8 cellular contexts compared by ENCODE assay signal in the genomic region with DNA sequence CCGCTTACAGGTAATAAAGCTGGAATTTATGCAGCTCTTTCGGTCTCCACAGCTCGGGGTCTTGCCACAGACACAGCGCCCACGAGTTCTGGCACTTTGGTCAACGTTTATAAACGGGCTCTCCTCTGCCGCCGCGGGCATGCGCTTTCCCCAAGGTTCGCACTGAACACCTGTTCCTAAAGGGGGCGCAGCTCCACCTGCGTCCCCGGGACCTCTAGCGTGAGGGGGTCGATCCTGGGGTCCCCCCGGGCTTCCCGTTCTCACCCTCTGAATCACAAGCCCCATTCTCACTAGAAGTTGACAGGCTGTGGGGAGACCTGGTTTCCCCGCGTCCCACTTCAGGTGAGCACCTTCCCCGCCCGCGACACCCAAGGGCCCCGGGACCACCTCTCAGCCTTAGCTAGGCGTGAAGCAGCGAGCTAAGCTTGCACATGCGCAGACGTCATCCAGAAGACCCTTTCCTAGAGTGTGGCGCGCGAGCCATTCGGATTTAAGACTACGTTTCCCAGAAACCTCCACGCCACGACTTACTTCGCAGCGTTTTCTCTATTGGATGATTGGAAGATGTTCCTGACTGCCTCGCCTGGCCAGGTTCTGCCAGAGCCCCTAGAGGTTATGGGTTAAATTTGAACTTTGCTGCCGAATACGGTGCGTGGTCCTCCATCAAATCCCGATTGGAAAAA. TPM values are rescaled to one million over a fixed set of nuclear protein-coding genes. Genes with fewer than 3 reads are reported as not detected.
A peak's percentile ranks its signal among the peaks of the same experiment; 100 is the strongest.
DNase-seq lines count a peak whose midpoint lies in the region; ATAC-seq and TF ChIP-seq lines count a peak whose summit lies in the region.

No MANE protein-coding gene starts in this region.

- peak; percentile 8 for ATAC-seq in CD4-positive, alpha-beta T cell (ENCODE audit: poor library complexity)
- ATAC-seq in GM19324 (IDR thresholded peaks at IDR 0.05; ENCODE audit: low FRiP score, unreplicated experiment) (peak; percentile 49), HG03439 (IDR thresholded peaks at IDR 0.05; ENCODE audit: unreplicated experiment) (peak; percentile 35), thoracic aorta (ENCODE audit: insufficient number of reproducible peaks, low FRiP score, low read depth) (no peak)

- H3K36me3 ChIP-seq in fibroblast of lung (ENCODE audit: control insufficient read depth, insufficient read depth, low read length) (no peaks in the 10 kb centered on the region), muscle layer of colon (ENCODE audit: insufficient read depth, low read length) (no peaks in the 10 kb centered on the region), thoracic aorta (no peaks in the 10 kb centered on the region)

- no peaks in the 10 kb centered on the region for H3K79me2 ChIP-seq in fibroblast of lung (ENCODE audit: control insufficient read depth, insufficient read depth, low read length)

- peak overlapping the region; percentile 64 for H3K27ac Mint-ChIP-seq in CD4-positive, alpha-beta T cell

- H3K4me3 ChIP-seq in fibroblast of lung (replicated peaks in 1 of 4; ENCODE audit: control extremely low read depth in 1 of 4, insufficient read depth in 1 of 4, low read depth in 3 of 4, low read length in 4 of 4) = peak overlapping the region; percentile 9 to 78 (median 38)
- H3K4me3 ChIP-seq in muscle layer of colon (ENCODE audit: low read depth in 1 of 2, low read length in 2 of 2) = peak overlapping the region; percentile 25 to 32
- H3K4me3 ChIP-seq in thoracic aorta = peak overlapping the region; percentile 68

- H3K27me3 Mint-ChIP-seq in CD4-positive, alpha-beta T cell = peaks cover 74% of the 10 kb centered on the region

- no peaks in the 10 kb centered on the region for H3K36me3 Mint-ChIP-seq in CD4-positive, alpha-beta T cell (ENCODE audit: low read depth)

- peak overlapping the region; percentile 75 for H3K4me2 ChIP-seq in fibroblast of lung (ENCODE audit: extremely low read depth, insufficient read depth, low read length)

- H4K20me1 ChIP-seq in fibroblast of lung (ENCODE audit: control insufficient read depth, extremely low read depth, insufficient read depth, low read length) = no peaks in the 10 kb centered on the region

- TF ChIP-seq CTCF in CD4-positive, alpha-beta T cell (IDR thresholded peaks at IDR 0.05) = no peak
- TF ChIP-seq CTCF in fibroblast of lung (conservative IDR thresholded peaks at IDR 0.05 in 1 of 2, IDR thresholded peaks at IDR 0.05 in 1 of 2; ENCODE audit: low read depth in 1 of 2, low read length in 2 of 2) (peak in 1 of 2 donors; percentile 35), thoracic aorta (IDR thresholded peaks at IDR 0.05) (no peak)

- peaks cover 3% of the 10 kb centered on the region for H3K9me3 ChIP-seq in CD4-positive, alpha-beta T cell (ENCODE audit: control insufficient read depth, low read length)
- H3K9me3 ChIP-seq in fibroblast of lung (ENCODE audit: control insufficient read depth, insufficient read depth, low read depth, low read length) (no peaks in the 10 kb centered on the region), muscle layer of colon (ENCODE audit: low read length) (no peaks in the 10 kb centered on the region), thoracic aorta (no peaks in the 10 kb centered on the region)

- H3K27ac ChIP-seq in CD4-positive, alpha-beta T cell (ENCODE audit: low read depth, low read length) = peak overlapping the region; percentile 13
- no peak overlapping the region for H3K27ac ChIP-seq in fibroblast of lung (ENCODE audit: insufficient read depth, low read length)
- no peak overlapping the region for H3K27ac ChIP-seq in muscle layer of colon (ENCODE audit: low read depth, low read length)
- H3K27ac ChIP-seq in thoracic aorta = no peak overlapping the region

- no peak overlapping the region for H3K9ac ChIP-seq in fibroblast of lung (ENCODE audit: insufficient read depth, low read length)
- H3K9ac ChIP-seq in muscle layer of colon (ENCODE audit: low read length) = no peak overlapping the region

- POLR2A ChIA-PET in CD4-positive, alpha-beta T cell (lab: Charles Lee) = interaction anchor here (1.0 to 1.1 kb wide), 2 partner anchors 24 to 758 kb away, joined by 3 read pairs; partner anchors contain the start of genes NCBP1 and TSTD2

- peaks cover 54% of the 10 kb centered on the region for H3K27me3 ChIP-seq in CD4-positive, alpha-beta T cell (ENCODE audit: control insufficient read depth, insufficient read depth, low read length)
- H3K27me3 ChIP-seq in fibroblast of lung (ENCODE audit: control insufficient read depth, insufficient read depth, low read length) = peaks cover 17% of the 10 kb centered on the region
- peaks cover 10 to 37% of the 10 kb centered on the region in 2 donors for H3K27me3 ChIP-seq in muscle layer of colon (ENCODE audit: control insufficient read depth in 1 of 2, insufficient read depth in 2 of 2, low read length in 2 of 2)
- no peaks in the 10 kb centered on the region for H3K27me3 ChIP-seq in thoracic aorta (replicated peaks; ENCODE audit: insufficient read depth)

- CTCF ChIA-PET in CD4-positive, alpha-beta T cell (lab: Charles Lee) = interaction anchor here (0.6 to 3.2 kb wide), 3 partner anchors 8 to 458 kb away, joined by 3 to 16 read pairs (median 4); no protein-coding TSS in a partner anchor

- peak in 3 of 10 experiments; percentile 11 to 43 (median 15) for DNase-seq in CD4-positive, alpha-beta T cell
- DNase-seq in NCI-H526 (lab: John Stamatoyannopoulos, UW) = peak; percentile 91 to 96
- peak; percentile 72 for DNase-seq in activated CD8-positive, alpha-beta memory T cell treated with anti-CD3 and anti-CD28 coated beads for 24 hours
- peak; percentile 71 to 83 for DNase-seq in fibroblast of lung (ENCODE audit: low read depth in 2 of 2)
- DNase-seq in thoracic aorta (ENCODE audit: low spot score) = no peak

- peaks cover 3% of the 10 kb centered on the region for H3K9me3 Mint-ChIP-seq in CD4-positive, alpha-beta T cell

- no peak overlapping the region for H2AFZ ChIP-seq in fibroblast of lung (ENCODE audit: low read length)

- no peaks in the 10 kb centered on the region for H3K4me1 ChIP-seq in fibroblast of lung (ENCODE audit: control insufficient read depth, extremely low read depth, insufficient read depth, low read length)
- H3K4me1 ChIP-seq in muscle layer of colon (ENCODE audit: insufficient read depth, low read length) = peaks cover 11% of the 10 kb centered on the region
- peaks cover 5 to 14% of the 10 kb centered on the region in 2 donors for H3K4me1 ChIP-seq in thoracic aorta (ENCODE audit: control insufficient read depth in 1 of 2, low read depth in 2 of 2)

- H3K4me1 Mint-ChIP-seq in CD4-positive, alpha-beta T cell (ENCODE audit: low read depth) = peaks cover 24% of the 10 kb centered on the region

- peak overlapping the region; percentile 81 for H3K4me3 Mint-ChIP-seq in CD4-positive, alpha-beta T cell

- intact Hi-C loops in CD4-positive, alpha-beta T cell (cut with DNase I, micrococcal nuclease) = no loop called here

RNA-seq across cellular contexts. Expression of gene ZNF782, which starts 21.3 kb away (rescaled TPM):
- 1 to 10 TPM; 4.3 to 4.9 TPM for total RNA-seq in CD4-positive, alpha-beta T cell
- total RNA-seq in fibroblast of lung (2.6 and 3.3 TPM in 2 replicates), thoracic aorta (10 to 100 TPM; 11.1 to 22.4 TPM)
- polyA plus RNA-seq in fibroblast of lung = 1.2 and 1.4 TPM in 2 replicates
- polyA plus RNA-seq in fibroblast of lung (2012) = 1.2 and 1.4 TPM in 2 replicates
- polyA minus RNA-seq in fibroblast of lung (ENCODE audit: low replicate concordance) = 0.70 and 2.3 TPM in 2 replicates

RNA-seq across cellular contexts. Expression of gene NUTM2G, which starts 53.0 kb away (rescaled TPM):
- total RNA-seq in CD4-positive, alpha-beta T cell = not detected
- not detected in 2 replicates for total RNA-seq in fibroblast of lung
- not detected in 2 replicates for polyA plus RNA-seq in fibroblast of lung
- polyA plus RNA-seq in fibroblast of lung (2012) = 0.08 TPM in 2 replicates
- not detected in 2 replicates for polyA minus RNA-seq in fibroblast of lung (ENCODE audit: low replicate concordance)
- total RNA-seq in thoracic aorta = not detected
